13 cellular contexts compared by ENCODE assay signal in genomic region chr7:25788961-25789620, GRCh38.
"Had no signal": no experiment of that assay in that cellular context is flagged by ENCODE, and none has a peak within 500 bp of the region (broad histone marks: within the 10 kb centered on the region; RNA-seq: fewer than 3 reads in every experiment).

No MANE protein-coding gene starts in this region.

- H3K27ac ChIP-seq: suprapubic skin, vagina, WERI-Rb-1 had no signal

- H3K9me3 ChIP-seq: suprapubic skin, vagina had no signal

- FAIRE-seq: astrocyte, bronchial epithelial cell had no signal

- DNase-seq: activated CD4-positive, alpha-beta T cell treated with anti-CD3 and anti-CD28 coated beads, Interleukin-2, amount 50 U/mL, for 48 hours; activated naive CD4-positive, alpha-beta T cell treated with anti-CD3 and anti-CD28 coated beads for 36 hours; foreskin fibroblast; glutamatergic neuron; immature natural killer cell; stimulated activated CD4-positive, alpha-beta T cell treated with anti-CD3 and anti-CD28 coated beads, Interleukin-4, amount 100 ng/mL, for 1 hour; stimulated activated naive CD4-positive, alpha-beta T cell; T-helper 17 cell; WERI-Rb-1 had no signal

- ATAC-seq: T-helper 17 cell had no signal

- H3K27me3 ChIP-seq: suprapubic skin, vagina had no signal

- H3K4me3 ChIP-seq: suprapubic skin, vagina had no signal

- H3K36me3 ChIP-seq: suprapubic skin, vagina, WERI-Rb-1 had no signal
